In genomic region chr18:21916594-21916993, GRCh38 we compare ENCODE assay signal across 27 cellular contexts.
"Had no signal": no experiment of that assay in that cellular context is flagged by ENCODE, and none has a peak within 500 bp of the region (broad histone marks: within the 10 kb centered on the region; RNA-seq: fewer than 3 reads in every experiment).

No MANE protein-coding gene starts in this region.

- H3K9me3 ChIP-seq: colonic mucosa, gastrocnemius medialis had no signal

- H3K27ac ChIP-seq: colonic mucosa, coronary artery, dorsolateral prefrontal cortex, epithelial cell of prostate, esophagus muscularis mucosa, esophagus squamous epithelium, foreskin keratinocyte, gastrocnemius medialis, gastroesophageal sphincter, heart right ventricle had no signal

- FAIRE-seq: colon, endothelial cell of umbilical vein, frontal cortex had no signal

- H3K27me3 ChIP-seq: colonic mucosa, esophagus muscularis mucosa, esophagus squamous epithelium, gastrocnemius medialis, gastroesophageal sphincter, heart right ventricle had no signal

- H3K4me3 ChIP-seq: colonic mucosa, coronary artery, dorsolateral prefrontal cortex, esophagus muscularis mucosa, esophagus squamous epithelium, gastrocnemius medialis, gastroesophageal sphincter, heart right ventricle had no signal

- H3K4me1 ChIP-seq: colonic mucosa, esophagus muscularis mucosa, esophagus squamous epithelium, foreskin keratinocyte, gastrocnemius medialis, gastroesophageal sphincter, heart right ventricle had no signal

- H3K4me3 Mint-ChIP-seq: dendritic cell treated with granulocyte-macrophage colony-stimulating factor and Interleukin-4, amounts not matched to agents 40 ng/mL and 50 ng/mL, for 4 days; effector memory CD8-positive, alpha-beta T cell; endodermal cell had no signal

- DNase-seq: colonic mucosa; cortex of kidney; dermis blood vessel endothelial cell; dorsolateral prefrontal cortex; effector CD4-positive, alpha-beta T cell; effector CD8-positive, alpha-beta T cell; effector memory CD4-positive, alpha-beta T cell; effector memory CD8-positive, alpha-beta T cell; endodermal cell; erythroblast; esophagus squamous epithelium; foreskin fibroblast; foreskin keratinocyte; foreskin melanocyte; gastrocnemius medialis; glutamatergic neuron; head of caudate nucleus; heart right ventricle had no signal

- H3K36me3 ChIP-seq: colonic mucosa, esophagus muscularis mucosa, esophagus squamous epithelium, gastrocnemius medialis, gastroesophageal sphincter, heart right ventricle had no signal

- H3K27ac Mint-ChIP-seq: dendritic cell treated with granulocyte-macrophage colony-stimulating factor and Interleukin-4, amounts not matched to agents 40 ng/mL and 50 ng/mL, for 4 days; effector memory CD8-positive, alpha-beta T cell; endodermal cell had no signal

- ATAC-seq: effector memory CD8-positive, alpha-beta T cell; esophagus mucosa; foreskin keratinocyte; gastrocnemius medialis; gastroesophageal sphincter; heart right ventricle had no signal

- H3K9me3 Mint-ChIP-seq: effector memory CD8-positive, alpha-beta T cell had no signal
